Comparison of ENCODE assay signal across 1 cellular context in the genomic region with DNA sequence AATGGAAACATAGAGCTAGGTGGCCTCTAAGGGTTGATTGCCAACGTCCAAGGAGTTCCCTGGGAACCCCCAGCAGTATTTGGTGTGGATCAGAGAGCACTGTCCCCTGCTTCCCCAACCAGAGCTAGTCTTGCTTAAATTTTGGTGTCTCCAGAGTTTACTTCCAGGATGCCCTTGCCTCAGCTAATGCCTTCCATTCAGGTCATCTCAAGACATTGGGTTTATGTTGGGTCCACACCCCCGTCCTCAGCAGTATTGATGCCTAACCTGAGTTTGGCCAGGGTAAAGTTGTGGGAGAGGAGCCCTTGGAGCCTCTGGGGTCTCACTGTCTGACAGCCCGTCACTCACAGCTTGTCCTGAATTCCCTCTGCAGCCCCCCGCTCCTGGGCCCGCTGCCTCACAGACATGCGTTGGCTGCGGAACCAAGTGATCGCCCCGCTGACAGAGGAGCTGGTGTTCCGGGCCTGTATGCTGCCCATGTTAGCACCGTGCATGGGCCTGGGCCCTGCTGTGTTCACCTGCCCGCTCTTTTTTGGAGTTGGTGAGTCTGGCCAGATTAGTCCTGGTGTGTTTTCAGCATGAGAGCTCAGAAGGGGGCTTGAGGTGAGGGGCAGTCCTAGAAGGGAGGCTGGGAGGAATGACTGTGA.
TF ChIP-seq lines count a peak whose summit lies in the region.

No MANE protein-coding gene starts in this region.

TF ChIP-seq in A549, 52 proteins besides CTCF, POLR2A, EP300 and RAD21 (continued from another document):
- TF ChIP-seq NR3C1 (IDR thresholded peaks at IDR 0.05) = no peak
- no peak for TF ChIP-seq MAZ (IDR thresholded peaks at IDR 0.05; ENCODE audit: borderline replicate concordance, low read depth, low read length)
